In genomic region chr18:58682429-58683069, GRCh38 we compare ENCODE assay signal across 2 cellular contexts.
TF ChIP-seq lines count a peak whose summit lies in the region.

No MANE protein-coding gene starts in this region.

TF ChIP-seq in endothelial cell of umbilical vein, 7 proteins besides CTCF, POLR2A, EP300 and RAD21 (continued from another document):
- no peak for TF ChIP-seq MAX (IDR thresholded peaks at IDR 0.05; ENCODE audit: insufficient read depth, insufficient read length)
- no peak for TF ChIP-seq POLR2AphosphoS5 (IDR thresholded peaks at IDR 0.05; ENCODE audit: insufficient read depth, low read depth, low read length)
- no peak for TF ChIP-seq JUN (IDR thresholded peaks at IDR 0.05; ENCODE audit: borderline replicate concordance, insufficient read depth, insufficient read length, low read depth)
- no peak for TF ChIP-seq GATA2 (IDR thresholded peaks at IDR 0.05; ENCODE audit: insufficient read depth, insufficient read length, low read depth, low read length)
- no peak for TF ChIP-seq MYC (IDR thresholded peaks at IDR 0.05; ENCODE audit: low read depth, low read length)

TF ChIP-seq in WTC11, 78 proteins besides CTCF, POLR2A, EP300 and RAD21:
- TF ChIP-seq ZNF532 (CRISPR knock-in tag; IDR thresholded peaks at IDR 0.05; ENCODE audit: borderline replicate concordance) (no peak), MXD4 (CRISPR knock-in tag; IDR thresholded peaks at IDR 0.05; ENCODE audit: borderline replicate concordance) (no peak), ETV6 (CRISPR knock-in tag; IDR thresholded peaks at IDR 0.05) (no peak), PREB (CRISPR knock-in tag; IDR thresholded peaks at IDR 0.05; ENCODE audit: borderline replicate concordance) (no peak), KAT7 (CRISPR knock-in tag; IDR thresholded peaks at IDR 0.05; ENCODE audit: borderline replicate concordance) (no peak), HMGA2 (CRISPR knock-in tag; IDR thresholded peaks at IDR 0.05) (no peak), ZNF317 (CRISPR knock-in tag; IDR thresholded peaks at IDR 0.05; ENCODE audit: borderline replicate concordance, low read depth) (no peak), IRF1 (CRISPR knock-in tag; IDR thresholded peaks at IDR 0.05) (no peak), ERG (CRISPR knock-in tag; IDR thresholded peaks at IDR 0.05) (no peak)
TF ChIP-seq in WTC11: peak in this region for 0.
